ENCODE assay signal across 8 cellular contexts in the genomic region with DNA sequence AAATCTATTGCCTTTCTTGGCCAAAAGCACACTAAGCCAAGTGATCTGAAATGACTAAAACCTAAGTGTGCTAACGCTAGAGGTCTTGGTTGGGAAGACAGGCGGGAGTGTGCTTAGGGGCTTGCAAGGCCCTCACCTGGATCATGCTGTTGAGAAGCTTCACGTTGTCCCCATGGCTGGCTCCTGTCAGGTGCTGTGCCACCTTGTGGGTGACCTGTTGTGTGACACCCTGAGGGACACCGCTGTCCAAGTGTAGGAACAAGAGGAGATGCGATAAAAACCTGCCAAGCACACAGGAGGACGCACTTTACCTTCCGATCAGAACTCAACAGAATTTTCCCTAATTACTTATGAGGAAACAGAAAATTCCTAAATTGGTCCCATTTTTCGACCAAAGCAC.
A peak's percentile ranks its signal among the peaks of the same experiment; 100 is the strongest.
DNase-seq lines count a peak whose midpoint lies in the region; TF ChIP-seq lines count a peak whose summit lies in the region.
"Had no signal": no experiment of that assay in that cellular context is flagged by ENCODE, and none has a peak within 500 bp of the region (broad histone marks: within the 10 kb centered on the region; RNA-seq: fewer than 3 reads in every experiment).

No MANE protein-coding gene starts in this region.

- no peak overlapping the region for H3K4me3 ChIP-seq in GM06990 (replicated peaks; ENCODE audit: low read depth, low read length)
- no peak overlapping the region for H3K4me3 ChIP-seq in choroid plexus epithelial cell (ENCODE audit: low read depth, low read length)
- H3K4me3 ChIP-seq: testis had no signal

- peak; percentile 25 for TF ChIP-seq CTCF in GM06990 (IDR thresholded peaks at IDR 0.05; ENCODE audit: insufficient read depth, low read length, poor library complexity, severe bottlenecking)
- TF ChIP-seq CTCF in choroid plexus epithelial cell (conservative IDR thresholded peaks at IDR 0.05; ENCODE audit: low read depth, low read length) = peak; percentile 10

- H3K36me3 ChIP-seq in GM06990 (ENCODE audit: control insufficient read depth, insufficient read depth, low read length) = peaks cover 14% of the 10 kb centered on the region

- H3K27me3 ChIP-seq in GM06990 (replicated peaks; ENCODE audit: control insufficient read depth, insufficient read depth, low read length) = no peaks in the 10 kb centered on the region
- H3K27me3 ChIP-seq: testis had no signal

- DNase-seq in COLO668 (lab: John Stamatoyannopoulos, UW; ENCODE audit: unreplicated experiment) (peak; percentile 14), GM06990 (ENCODE audit: extremely low read depth, insufficient read length) (no peak), NCI-H69 (lab: John Stamatoyannopoulos, UW) (peak; percentile 20), choroid plexus epithelial cell (ENCODE audit: low read depth) (no peak), SW 1271 (lab: John Stamatoyannopoulos, UW) (no peak), GM19240 (ENCODE audit: insufficient read length, low spot score) (no peak), cerebellar nuclear complex (lab: John Stamatoyannopoulos, UW) (no peak)
- DNase-seq: testis had no signal

Comparison
In these comparisons a context has a peak if more than half of its experiments do, and no peak if none do; other contexts are left out.
1. DNase-seq: peak in COLO668 (single experiment) and NCI-H69 (single experiment); none in GM06990 (single experiment), choroid plexus epithelial cell (single experiment), SW 1271 (0 of 2), GM19240 (single experiment) and cerebellar nuclear complex (0 of 2).